9 cellular contexts compared by ENCODE assay signal in genomic region chr11:14342906-14343305, GRCh38.
DNase-seq lines count a peak whose midpoint lies in the region; ATAC-seq lines count a peak whose summit lies in the region.
"Had no signal": no experiment of that assay in that cellular context is flagged by ENCODE, and none has a peak within 500 bp of the region (broad histone marks: within the 10 kb centered on the region; RNA-seq: fewer than 3 reads in every experiment).

No MANE protein-coding gene starts in this region.

- no peak overlapping the region for H3K4me3 Mint-ChIP-seq in memory B cell
- H3K4me3 Mint-ChIP-seq: activated naive CD8-positive, alpha-beta T cell treated with anti-CD3 and anti-CD28 coated beads, Interleukin-2, amount 10 ng/mL, durations not matched to agents 7 days and 5 days had no signal

- peak; percentile 16 for DNase-seq in MV-4-11 (lab: John Stamatoyannopoulos, UW)
- no peak for DNase-seq in memory B cell (ENCODE audit: low spot score in 2 of 2)
- DNase-seq in HuH-7 (ENCODE audit: low spot score): no peak
- DNase-seq in KG1 (lab: John Stamatoyannopoulos, UW): no peak
- no peak for DNase-seq in NCI-H187 (lab: John Stamatoyannopoulos, UW)
- no peak for DNase-seq in NK-92 (lab: John Stamatoyannopoulos, UW; ENCODE audit: unreplicated experiment)
- DNase-seq: activated naive CD8-positive, alpha-beta T cell treated with anti-CD3 and anti-CD28 coated beads, Interleukin-2, amount 10 ng/mL, durations not matched to agents 7 days and 5 days had no signal

- peaks cover 44% of the 10 kb centered on the region for H3K4me1 Mint-ChIP-seq in memory B cell

- peaks cover 2% of the 10 kb centered on the region for H3K9me3 Mint-ChIP-seq in memory B cell

- ATAC-seq in GM18517 (IDR thresholded peaks at IDR 0.05; ENCODE audit: unreplicated experiment): peak; percentile 72
- ATAC-seq in HG02678 (IDR thresholded peaks at IDR 0.05; ENCODE audit: unreplicated experiment): peak; percentile 81
- ATAC-seq in memory B cell (ENCODE audit: low read depth): peak; percentile 51

- peaks cover 12% of the 10 kb centered on the region for H3K36me3 Mint-ChIP-seq in memory B cell

- no peaks in the 10 kb centered on the region for H3K27me3 Mint-ChIP-seq in memory B cell
- H3K27me3 Mint-ChIP-seq: activated naive CD8-positive, alpha-beta T cell treated with anti-CD3 and anti-CD28 coated beads, Interleukin-2, amount 10 ng/mL, durations not matched to agents 7 days and 5 days had no signal

- no peak overlapping the region for H3K27ac Mint-ChIP-seq in memory B cell
- H3K27ac Mint-ChIP-seq: activated naive CD8-positive, alpha-beta T cell treated with anti-CD3 and anti-CD28 coated beads, Interleukin-2, amount 10 ng/mL, durations not matched to agents 7 days and 5 days had no signal
